Comparison of ENCODE assay signal across 8 cellular contexts in genomic region chr5:115168829-115169391, GRCh38. TPM values are rescaled to one million over a fixed set of nuclear protein-coding genes. Genes with fewer than 3 reads are reported as not detected.
DNase-seq lines count a peak whose midpoint lies in the region; ATAC-seq and TF ChIP-seq lines count a peak whose summit lies in the region.

No MANE protein-coding gene starts in this region.

- no peak for DNase-seq in CD8-positive, alpha-beta T cell
- DNase-seq in RWPE1 (ENCODE audit: low spot score) = no peak
- peak; percentile 1 for DNase-seq in epithelial cell of esophagus (ENCODE audit: low read depth)
- no peak for DNase-seq in natural killer cell treated with Interleukin-12 subunit alpha and Interleukin-12 subunit beta and Interleukin-15 and Interleukin-18, amount 100 ng/mL, for 72 hours (ENCODE audit: low spot score)
- DNase-seq in NCI-H1694 treated with DMSO at 0.1 percent for 48 hours (lab: John Stamatoyannopoulos, UW) = no peak

- peak overlapping the region; percentile 73 for H3K4me3 ChIP-seq in CD8-positive, alpha-beta T cell (ENCODE audit: low read depth, low read length)
- H3K4me3 ChIP-seq in epithelial cell of esophagus (ENCODE audit: low read length) = peak overlapping the region; percentile 66

- no peak overlapping the region for H3K27ac Mint-ChIP-seq in CD8-positive, alpha-beta T cell
- no peak overlapping the region for H3K27ac Mint-ChIP-seq in natural killer cell treated with Interleukin-12 subunit alpha and Interleukin-12 subunit beta and Interleukin-15 and Interleukin-18, amount 100 ng/mL, for 72 hours

- peaks cover 5% of the 10 kb centered on the region for H3K9me3 Mint-ChIP-seq in CD8-positive, alpha-beta T cell
- no peaks in the 10 kb centered on the region for H3K9me3 Mint-ChIP-seq in natural killer cell treated with Interleukin-12 subunit alpha and Interleukin-12 subunit beta and Interleukin-15 and Interleukin-18, amount 100 ng/mL, for 72 hours

- H3K36me3 Mint-ChIP-seq in CD8-positive, alpha-beta T cell = no peaks in the 10 kb centered on the region
- peaks cover 7% of the 10 kb centered on the region for H3K36me3 Mint-ChIP-seq in natural killer cell treated with Interleukin-12 subunit alpha and Interleukin-12 subunit beta and Interleukin-15 and Interleukin-18, amount 100 ng/mL, for 72 hours

- TF ChIP-seq CTCF in CD8-positive, alpha-beta T cell (IDR thresholded peaks at IDR 0.05) = no peak
- TF ChIP-seq CTCF in RWPE1 (conservative IDR thresholded peaks at IDR 0.05; ENCODE audit: low read depth) = no peak
- TF ChIP-seq CTCF in epithelial cell of esophagus (IDR thresholded peaks at IDR 0.05; ENCODE audit: insufficient read depth, low read depth, low read length, missing control alignments) = no peak

- H3K4me1 Mint-ChIP-seq in CD8-positive, alpha-beta T cell (ENCODE audit: low read depth) = peaks cover 13% of the 10 kb centered on the region
- H3K4me1 Mint-ChIP-seq in natural killer cell treated with Interleukin-12 subunit alpha and Interleukin-12 subunit beta and Interleukin-15 and Interleukin-18, amount 100 ng/mL, for 72 hours (ENCODE audit: low read depth in 2 of 2) = peaks cover 10 to 11% of the 10 kb centered on the region in 2 donors

- no peak overlapping the region for H3K27ac ChIP-seq in CD8-positive, alpha-beta T cell (ENCODE audit: low read depth, low read length)
- peak overlapping the region; percentile 32; the same call in 1 of the 2 replicates for H3K27ac ChIP-seq in RWPE1

- POLR2A ChIA-PET in CD8-positive, alpha-beta T cell (lab: Charles Lee) = interaction anchor here (0.6 to 1.1 kb wide), 2 partner anchors 10 to 13 kb away, joined by 3 to 5 read pairs; no protein-coding TSS in a partner anchor
- POLR2A ChIA-PET in RWPE1 (lab: Yijun Ruan, JAX; ENCODE audit: low non-redundant PET) = no interaction called here

- peak overlapping the region; percentile 82 for H3K4me3 Mint-ChIP-seq in CD8-positive, alpha-beta T cell
- H3K4me3 Mint-ChIP-seq in natural killer cell treated with Interleukin-12 subunit alpha and Interleukin-12 subunit beta and Interleukin-15 and Interleukin-18, amount 100 ng/mL, for 72 hours = peak overlapping the region; percentile 82

- intact Hi-C loops in CD8-positive, alpha-beta T cell (cut with DNase I, micrococcal nuclease) = loop anchor here (1.0 to 10.0 kb wide), 7 partner anchors 93 to 1654 kb away; partner anchors contain the start of genes COMMD10 (in 2 of the 2), FEM1C (in 2 of the 2), AP3S1 (in 1 of the 2) and ATG12 (in 1 of the 2)

- H3K27me3 ChIP-seq in CD8-positive, alpha-beta T cell (ENCODE audit: insufficient read depth, low read length) = peaks cover 18% of the 10 kb centered on the region

- H3K27me3 Mint-ChIP-seq in CD8-positive, alpha-beta T cell (ENCODE audit: low read depth) = peaks cover 54% of the 10 kb centered on the region
- peaks cover 31 to 39% of the 10 kb centered on the region in 2 donors for H3K27me3 Mint-ChIP-seq in natural killer cell treated with Interleukin-12 subunit alpha and Interleukin-12 subunit beta and Interleukin-15 and Interleukin-18, amount 100 ng/mL, for 72 hours

- no peaks in the 10 kb centered on the region for H3K9me3 ChIP-seq in CD8-positive, alpha-beta T cell (ENCODE audit: low read length)

- CTCF ChIA-PET in CD8-positive, alpha-beta T cell (lab: Charles Lee) = no interaction called here
- CTCF ChIA-PET in RWPE1 (lab: Yijun Ruan, JAX) = interaction anchor here (0.7 to 1.1 kb wide), 3 partner anchors 11 to 148 kb away, joined by 3 to 4 read pairs (median 4); no protein-coding TSS in a partner anchor

- ATAC-seq in CD8-positive, alpha-beta T cell = no peak
- ATAC-seq in GM21619 (IDR thresholded peaks at IDR 0.05; ENCODE audit: unreplicated experiment) (peak; percentile 6), GM18520 (IDR thresholded peaks at IDR 0.05; ENCODE audit: unreplicated experiment) (no peak)
- no peak for ATAC-seq in natural killer cell treated with Interleukin-12 subunit alpha and Interleukin-12 subunit beta and Interleukin-15 and Interleukin-18, amount 100 ng/mL, for 72 hours
- no peak for ATAC-seq in activated CD4-positive, CD25-positive, alpha-beta regulatory T cell treated with anti-CD3 and anti-CD28 coated beads, Interleukin-2, amount 50 U/mL, for 24 hours

- peaks cover 18% of the 10 kb centered on the region for H3K4me1 ChIP-seq in CD8-positive, alpha-beta T cell (ENCODE audit: insufficient read depth, low read length)

- no peaks in the 10 kb centered on the region for H3K36me3 ChIP-seq in CD8-positive, alpha-beta T cell (ENCODE audit: insufficient read depth, low read length)

RNA-seq across cellular contexts. Expression of gene TRIM36, which starts 0.8 kb away (rescaled TPM):
- total RNA-seq in CD8-positive, alpha-beta T cell = not detected
- under 1 TPM; 0.08 to 0.33 TPM for total RNA-seq in natural killer cell treated with Interleukin-12 subunit alpha and Interleukin-12 subunit beta and Interleukin-15 and Interleukin-18, amount 100 ng/mL, for 72 hours
